In genomic region chr20:41078329-41078728, GRCh38 we compare ENCODE assay signal across 8 cellular contexts. TPM values are rescaled to one million over a fixed set of nuclear protein-coding genes. Genes with fewer than 3 reads are reported as not detected.
DNase-seq lines count a peak whose midpoint lies in the region; ATAC-seq and TF ChIP-seq lines count a peak whose summit lies in the region.

No MANE protein-coding gene starts in this region.

- no peak for ATAC-seq in HG02678 (IDR thresholded peaks at IDR 0.05; ENCODE audit: unreplicated experiment)
- ATAC-seq in HG02759 (IDR thresholded peaks at IDR 0.05; ENCODE audit: unreplicated experiment) = no peak
- ATAC-seq in HG02870 (IDR thresholded peaks at IDR 0.05; ENCODE audit: unreplicated experiment) = no peak

- DNase-seq in NCI-H2227 (lab: John Stamatoyannopoulos, UW; ENCODE audit: unreplicated experiment) (peak; percentile 7), NCI-H2227 treated with DMSO at 0.1 percent for 48 hours (lab: John Stamatoyannopoulos, UW) (no peak), NCI-H460 (ENCODE audit: extremely low read depth, low read depth) (peak; percentile 30), choroid plexus epithelial cell (ENCODE audit: low read depth) (peak; percentile 79), myocyte (ENCODE audit: low read depth) (peak; percentile 63)

- H3K4me3 ChIP-seq in choroid plexus epithelial cell (ENCODE audit: low read depth, low read length) = no peak overlapping the region

- peak; percentile 67 for TF ChIP-seq CTCF in choroid plexus epithelial cell (conservative IDR thresholded peaks at IDR 0.05; ENCODE audit: low read depth, low read length)

RNA-seq across cellular contexts. Expression of gene TOP1, which starts 49.7 kb away (rescaled TPM):
- total RNA-seq in NCI-H460 (2014; rRNA removed; shearing (Covaris generic)) = 41.4 and 48.9 TPM in 2 replicates
- 31.5 and 39.6 TPM in 2 replicates for polyA plus RNA-seq in NCI-H460 (2014; cell fraction: nucleus; rRNA removed)
- total RNA-seq in myocyte = 18.8 and 23.3 TPM in 2 replicates
- 21.5 TPM for polyA plus RNA-seq in myocyte (2012)

RNA-seq across cellular contexts. Expression of gene PLCG1, which starts 59.0 kb away (rescaled TPM):
- total RNA-seq in NCI-H460 (2014; rRNA removed; shearing (Covaris generic)) = 15.4 and 16.4 TPM in 2 replicates
- 77.9 and 122 TPM in 2 replicates for polyA plus RNA-seq in NCI-H460 (2014; cell fraction: nucleus; rRNA removed)
- 86.9 and 112 TPM in 2 replicates for total RNA-seq in myocyte
- 94.7 TPM for polyA plus RNA-seq in myocyte (2012)
